Comparison of ENCODE assay signal across 18 cellular contexts in the genomic region with DNA sequence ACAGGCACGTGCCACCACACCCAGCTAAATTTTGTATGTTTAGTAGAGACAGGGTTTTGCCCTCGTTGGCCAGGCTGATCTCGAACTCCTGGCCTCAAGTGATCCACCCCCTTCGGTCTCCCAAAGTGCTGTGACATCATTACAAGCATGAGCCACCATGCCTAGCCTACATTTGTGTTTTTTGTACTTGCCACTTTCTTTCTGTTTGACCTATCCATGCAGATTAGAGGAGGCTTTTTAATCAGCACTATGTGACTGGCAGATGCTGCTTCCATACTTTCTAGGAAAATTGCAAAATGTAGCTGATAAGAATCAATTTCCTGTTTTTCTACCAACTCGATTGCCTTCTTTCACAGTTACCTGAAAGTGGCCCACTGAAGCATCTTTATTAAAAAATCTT. TPM values are rescaled to one million over a fixed set of nuclear protein-coding genes. Genes with fewer than 3 reads are reported as not detected.
DNase-seq lines count a peak whose midpoint lies in the region; ATAC-seq, FAIRE-seq and TF ChIP-seq lines count a peak whose summit lies in the region.
"Had no signal": no experiment of that assay in that cellular context is flagged by ENCODE, and none has a peak within 500 bp of the region (broad histone marks: within the 10 kb centered on the region; RNA-seq: fewer than 3 reads in every experiment).

No MANE protein-coding gene starts in this region.

- peak overlapping the region; percentile 12 for H3K27ac Mint-ChIP-seq in activated CD8-positive, alpha-beta memory T cell treated with anti-CD3 and anti-CD28 coated beads, Interleukin-2, amount 10 ng/mL, durations not matched to agents 7 days and 5 days
- no peak overlapping the region for H3K27ac Mint-ChIP-seq in T-helper 17 cell
- peak overlapping the region in 1 of 9 donors; percentile 43 for H3K27ac Mint-ChIP-seq in naive thymus-derived CD4-positive, alpha-beta T cell
- H3K27ac Mint-ChIP-seq: HFFc6, progenitor cell of endocrine pancreas had no signal

- no TSS peak for BruUV-seq in K562 (replicated peaks; lab: Mats Ljungman, UMichigan)

- peaks cover 17% of the 10 kb centered on the region for H3K79me2 ChIP-seq in MM.1S (ENCODE audit: low read length)
- H3K79me2 ChIP-seq in K562 (ENCODE audit: control insufficient read depth, insufficient read depth, low read length), result peaks cover 7% of the 10 kb centered on the region; the same call in 1 of the 3 replicates

- H3K27me3 ChIP-seq in MM.1S (replicated peaks; ENCODE audit: insufficient read depth, low read length) (no peaks in the 10 kb centered on the region), K562 (ENCODE audit: control insufficient read depth in 2 of 2, insufficient read depth in 2 of 2, low read length in 2 of 2) (no peaks in the 10 kb centered on the region), spleen (replicated peaks in 1 of 7) (peaks cover 0 to 39% (median 0%) of the 10 kb centered on the region in 7 donors)
- H3K27me3 ChIP-seq in naive thymus-derived CD4-positive, alpha-beta T cell (ENCODE audit: control insufficient read depth in 2 of 2, insufficient read depth in 2 of 2, low read length in 2 of 2), result peaks cover 0 to 18% of the 10 kb centered on the region in 2 donors
- H3K27me3 ChIP-seq: body of pancreas had no signal

- H3K27ac ChIP-seq in MM.1S (ENCODE audit: low read length), result peak overlapping the region; percentile 99
- H3K27ac ChIP-seq in K562 (ENCODE audit: extremely low read depth, low read depth, low read length), result peak overlapping the region; percentile 85; the same call in 2 of the 3 replicates
- H3K27ac ChIP-seq in spleen, result peak overlapping the region in 5 of 8 donors; percentile 60 to 82 (median 76)
- H3K27ac ChIP-seq in naive thymus-derived CD4-positive, alpha-beta T cell (ENCODE audit: low read depth, low read length), result no peak overlapping the region

- POLR2A ChIA-PET in K562 (lab: Yijun Ruan, JAX), result interaction anchor here (1.2 kb wide), 1 partner anchor 17 kb away, joined by 3 read pairs; no protein-coding TSS in a partner anchor
- POLR2A ChIA-PET in naive thymus-derived CD4-positive, alpha-beta T cell (lab: Charles Lee), result no interaction called here

- in situ Hi-C loops in K562 (cut with MboI), result no loop called here

- TF ChIP-seq RAD21 in K562 (CRISPR knock-in tag; conservative IDR thresholded peaks at IDR 0.05 in 1 of 2, IDR thresholded peaks at IDR 0.05 in 1 of 2), result no peak

- H3K36me3 Mint-ChIP-seq in activated CD8-positive, alpha-beta memory T cell treated with anti-CD3 and anti-CD28 coated beads, Interleukin-2, amount 10 ng/mL, durations not matched to agents 7 days and 5 days, result no peaks in the 10 kb centered on the region
- H3K36me3 Mint-ChIP-seq in T-helper 17 cell (ENCODE audit: low read depth), result no peaks in the 10 kb centered on the region
- H3K36me3 Mint-ChIP-seq in naive thymus-derived CD4-positive, alpha-beta T cell, result peaks cover 0 to 10% (median 0%) of the 10 kb centered on the region in 5 donors

- H3K4me2 ChIP-seq in MM.1S (ENCODE audit: low read depth, low read length), result peak overlapping the region; percentile 61
- H3K4me2 ChIP-seq in K562 (ENCODE audit: insufficient read depth, low read length), result peak overlapping the region; percentile 25; the same call in 1 of the 2 replicates

- ATAC-seq in activated CD8-positive, alpha-beta memory T cell treated with anti-CD3 and anti-CD28 coated beads, Interleukin-2, amount 10 ng/mL, durations not matched to agents 7 days and 5 days, result no peak
- ATAC-seq in K562 (no peak), T-helper 17 cell (no peak), HG02571 (IDR thresholded peaks at IDR 0.05; ENCODE audit: unreplicated experiment) (no peak)
- ATAC-seq in naive thymus-derived CD4-positive, alpha-beta T cell, result no peak
- ATAC-seq: body of pancreas, left lung had no signal

- H3F3A ChIP-seq in MM.1S (ENCODE audit: insufficient read depth, low read length), result peaks cover 40% of the 10 kb centered on the region

- TF ChIP-seq POLR2A in K562 (conservative IDR thresholded peaks at IDR 0.05) (no peak), spleen (IDR thresholded peaks at IDR 0.05) (no peak)

- H3K27me3 Mint-ChIP-seq in activated CD8-positive, alpha-beta memory T cell treated with anti-CD3 and anti-CD28 coated beads, Interleukin-2, amount 10 ng/mL, durations not matched to agents 7 days and 5 days, result peaks cover 5% of the 10 kb centered on the region
- H3K27me3 Mint-ChIP-seq in T-helper 17 cell, result peaks cover 30% of the 10 kb centered on the region
- H3K27me3 Mint-ChIP-seq in naive thymus-derived CD4-positive, alpha-beta T cell, result peaks cover 23 to 56% (median 43%) of the 10 kb centered on the region in 5 donors
- H3K27me3 Mint-ChIP-seq: progenitor cell of endocrine pancreas had no signal

- WGBS in K562 (ENCODE audit: insufficient coverage, low coverage, missing lambda C conversion rate), result 34% methylated on average over 5 of the region's 5 CpGs
- 59 to 70% (median 64%) methylated on average over 5 of the region's 5 CpGs for WGBS in spleen, 5 donors

- H3K4me1 ChIP-seq in MM.1S (ENCODE audit: low read length) (peaks cover 66% of the 10 kb centered on the region), K562 (replicated peaks in 1 of 2; ENCODE audit: control insufficient read depth in 2 of 2, insufficient read depth in 2 of 2, low read length in 2 of 2) (peaks cover 26 to 34% of the 10 kb centered on the region in 2 experiments), spleen (peaks cover 44 to 86% (median 65%) of the 10 kb centered on the region in 6 donors)
- H3K4me1 ChIP-seq in naive thymus-derived CD4-positive, alpha-beta T cell (ENCODE audit: control insufficient read depth in 2 of 2, insufficient read depth in 2 of 2, low read length in 2 of 2), result peaks cover 15 to 23% of the 10 kb centered on the region in 2 donors

- H3K9ac ChIP-seq in MM.1S (ENCODE audit: low read length), result peak overlapping the region; percentile 87
- H3K9ac ChIP-seq in K562 (ENCODE audit: insufficient read depth in 1 of 2, low read depth in 2 of 2, low read length in 2 of 2), result peak overlapping the region; percentile 20 to 78; a peak in 2 of 4 replicates

- H3K4me3 Mint-ChIP-seq in activated CD8-positive, alpha-beta memory T cell treated with anti-CD3 and anti-CD28 coated beads, Interleukin-2, amount 10 ng/mL, durations not matched to agents 7 days and 5 days, result no peak overlapping the region
- H3K4me3 Mint-ChIP-seq in T-helper 17 cell, result no peak overlapping the region
- H3K4me3 Mint-ChIP-seq in naive thymus-derived CD4-positive, alpha-beta T cell, result peak overlapping the region in 2 of 10 donors; percentile 32 to 80
- H3K4me3 Mint-ChIP-seq: HFFc6 had no signal

- peak; percentile 71 for FAIRE-seq in K562 (lab: Jason Lieb, UNC)
- FAIRE-seq: TTC549, urothelium cell line had no signal

- no peak for DNase-seq in activated CD8-positive, alpha-beta memory T cell treated with anti-CD3 and anti-CD28 coated beads, Interleukin-2, amount 10 ng/mL, durations not matched to agents 7 days and 5 days
- DNase-seq in activated CD8-positive, alpha-beta memory T cell treated with anti-CD3 and anti-CD28 coated beads for 24 hours, result no peak
- DNase-seq in MM.1S (no peak), K562 (ENCODE audit: extremely low read depth in 1 of 4, low spot score in 3 of 4) (peak in 1 of 4 experiments; percentile 8), spleen (no peak), T-helper 17 cell (no peak)
- DNase-seq in naive thymus-derived CD4-positive, alpha-beta T cell, result no peak
- DNase-seq: body of pancreas; Calu3; effector CD4-positive, alpha-beta T cell; HFFc6; left lung; NCI-H1436 treated with DMSO at 0.1 percent for 48 hours; stimulated activated naive CD8-positive, alpha-beta T cell treated with anti-CD3 and anti-CD28 coated beads, Interleukin-15, Interleukin-2, amounts not matched to agents 100 U/mL and 50 U/mL, for 24 hours had no signal

- no peaks in the 10 kb centered on the region for H3K9me3 Mint-ChIP-seq in activated CD8-positive, alpha-beta memory T cell treated with anti-CD3 and anti-CD28 coated beads, Interleukin-2, amount 10 ng/mL, durations not matched to agents 7 days and 5 days (ENCODE audit: low read depth)
- no peaks in the 10 kb centered on the region for H3K9me3 Mint-ChIP-seq in naive thymus-derived CD4-positive, alpha-beta T cell
- H3K9me3 Mint-ChIP-seq: HFFc6 had no signal

- no peak for TF ChIP-seq CTCF in MM.1S (IDR thresholded peaks at IDR 0.05; ENCODE audit: low read length)
- TF ChIP-seq CTCF in K562 (IDR thresholded peaks at IDR 0.05 in 2 of 3, conservative IDR thresholded peaks at IDR 0.05 in 1 of 3; ENCODE audit: insufficient read depth in 2 of 3, low read depth in 1 of 3, low read length in 3 of 3), result no peak
- no peak for TF ChIP-seq CTCF in spleen (IDR thresholded peaks at IDR 0.05 in 8 of 11, conservative IDR thresholded peaks at IDR 0.05 in 3 of 11)

- H3K9me3 ChIP-seq in MM.1S (replicated peaks; ENCODE audit: insufficient read depth, low read length) (no peaks in the 10 kb centered on the region), K562 (replicated peaks; ENCODE audit: control insufficient read depth, insufficient read depth, low read depth, low read length) (no peaks in the 10 kb centered on the region), spleen (no peaks in the 10 kb centered on the region), T-helper 17 cell (ENCODE audit: control insufficient read depth, low read length, poor library complexity, severe bottlenecking) (no peaks in the 10 kb centered on the region)
- no peaks in the 10 kb centered on the region for H3K9me3 ChIP-seq in naive thymus-derived CD4-positive, alpha-beta T cell (ENCODE audit: control insufficient read depth in 2 of 3, low read length in 3 of 3)
- H3K9me3 ChIP-seq: body of pancreas, left lung had no signal

- H3K36me3 ChIP-seq in MM.1S (replicated peaks; ENCODE audit: insufficient read depth, low read length) (no peaks in the 10 kb centered on the region), K562 (ENCODE audit: control insufficient read depth, insufficient read depth, low read length) (peaks cover 3% of the 10 kb centered on the region; the same call in 1 of the 3 replicates), spleen (peaks cover 0 to 7% (median 0%) of the 10 kb centered on the region in 6 donors)
- H3K36me3 ChIP-seq in naive thymus-derived CD4-positive, alpha-beta T cell (ENCODE audit: control insufficient read depth in 2 of 3, insufficient read depth in 3 of 3, low read length in 3 of 3), result no peaks in the 10 kb centered on the region

- H3K4me3 ChIP-seq in MM.1S (ENCODE audit: low read length) (peak overlapping the region; percentile 24), K562 (no peak overlapping the region), spleen (no peak overlapping the region)
- no peak overlapping the region for H3K4me3 ChIP-seq in naive thymus-derived CD4-positive, alpha-beta T cell (ENCODE audit: low read length)
- H3K4me3 ChIP-seq: body of pancreas, left lung had no signal

- H3K9me1 ChIP-seq in K562 (ENCODE audit: control insufficient read depth, insufficient read depth, low read length), result peaks cover 7% of the 10 kb centered on the region

- H2AFZ ChIP-seq in MM.1S (ENCODE audit: low read length), result no peak overlapping the region
- no peak overlapping the region for H2AFZ ChIP-seq in K562 (ENCODE audit: low read depth, low read length)

- peak; percentile 36; the same call in 1 of the 2 replicates for TF ChIP-seq EP300 in K562 (IDR thresholded peaks at IDR 0.05; ENCODE audit: low read length)

- CTCF ChIA-PET in activated CD8-positive, alpha-beta memory T cell treated with anti-CD3 and anti-CD28 coated beads, Interleukin-2, amount 10 ng/mL, durations not matched to agents 7 days and 5 days (lab: Charles Lee), result interaction anchor here (1.4 to 2.4 kb wide), 5 partner anchors 10 to 58 kb away, joined by 4 to 12 read pairs (median 5); a partner anchor contains a TSS
- CTCF ChIA-PET in K562 (lab: Yijun Ruan, JAX; ENCODE audit: low intra/inter-chr PET ratio), result no interaction called here
- CTCF ChIA-PET in naive thymus-derived CD4-positive, alpha-beta T cell (lab: Charles Lee), result no interaction called here

- peaks cover 36% of the 10 kb centered on the region for H3K4me1 Mint-ChIP-seq in activated CD8-positive, alpha-beta memory T cell treated with anti-CD3 and anti-CD28 coated beads, Interleukin-2, amount 10 ng/mL, durations not matched to agents 7 days and 5 days
- H3K4me1 Mint-ChIP-seq in T-helper 17 cell, result peaks cover 23% of the 10 kb centered on the region
- H3K4me1 Mint-ChIP-seq in naive thymus-derived CD4-positive, alpha-beta T cell, result peaks cover 14 to 40% (median 26%) of the 10 kb centered on the region in 7 donors

- H4K20me1 ChIP-seq in MM.1S (ENCODE audit: insufficient read depth, low read length), result no peaks in the 10 kb centered on the region
- H4K20me1 ChIP-seq in K562 (replicated peaks; ENCODE audit: control insufficient read depth, insufficient read depth, low read length), result no peaks in the 10 kb centered on the region

- no peaks in the 10 kb centered on the region for H3K9me2 ChIP-seq in MM.1S (replicated peaks; ENCODE audit: insufficient read depth, low read length)

- intact Hi-C loops in K562 (cut with micrococcal nuclease), result no loop called here
- intact Hi-C loops in spleen (cut with DNase I; ENCODE audit: low total_unique reads), result no loop called here
- intact Hi-C loops in naive thymus-derived CD4-positive, alpha-beta T cell (cut with micrococcal nuclease), result no loop called here

RNA-seq across cellular contexts. Expression of a gene that starts 57.3 kb away (rescaled TPM):
- 1 to 10 TPM; 1.1 to 2.6 TPM for total RNA-seq in activated CD8-positive, alpha-beta memory T cell treated with anti-CD3 and anti-CD28 coated beads, Interleukin-2, amount 10 ng/mL, durations not matched to agents 7 days and 5 days
- 15.4 and 25.4 TPM in 2 replicates for total RNA-seq in K562 (2011; cell fraction: chromatin; rRNA removed; ENCODE audit: low replicate concordance)
- total RNA-seq in K562 (2011; cell fraction: nucleolus; rRNA removed), result 22.5 and 35.0 TPM in 2 replicates
- total RNA-seq in K562 (2011; cell fraction: nucleoplasm; rRNA removed), result 21.7 and 23.8 TPM in 2 replicates
- total RNA-seq in K562 (2014; rRNA removed) (24.0 and 24.9 TPM in 2 replicates), K562 (2014; rRNA removed; fragmentation: Illumina TruSeq; extraction: Trizol) (7.6 and 10.3 TPM in 2 replicates), K562 (2015; rRNA removed; fragmentation: Illumina TruSeq; extraction: Trizol) (8.9 and 10.0 TPM in 2 replicates), K562 (2021) (12.7 and 15.0 TPM in 2 replicates), spleen (10 to 100 TPM in 1 of 7 donors, 1 to 10 TPM in 6; 6.4 to 14.1 (median 7.3) TPM), T-helper 17 cell (1 to 10 TPM in 1 of 2 donors, under 1 TPM in 1; 0.37 to 1.2 TPM)
- polyA plus RNA-seq in K562 (2011; rRNA removed) (23.4 and 28.0 TPM in 2 replicates), K562 (2014; fragmentation: Illumina TruSeq; extraction: Trizol) (14.3 and 18.9 TPM in 2 replicates), K562 (2014; fragmentation: Nextera tagmentation; extraction: Ambion mirVana) (10 to 100 TPM in 1 of 2 experiments, 1 to 10 TPM in 1; 9.5 to 17.9 TPM), K562 (2014; rRNA removed) (26.5 and 28.8 TPM in 2 replicates), spleen (1 to 10 TPM; 4.3 to 8.1 (median 5.8) TPM)
- polyA plus RNA-seq in K562 (2011; cell fraction: cytosol; rRNA removed), result 26.8 and 45.5 TPM in 2 replicates
- 43.7 and 59.8 TPM in 2 replicates for polyA plus RNA-seq in K562 (2011; cell fraction: nucleus; rRNA removed)
- polyA plus RNA-seq in K562 (2012), result 14.9 and 22.4 TPM in 2 replicates
- 7.7 and 16.5 TPM in 2 replicates for polyA minus RNA-seq in K562 (2011; rRNA and poly(A)+ RNA removed)
- polyA minus RNA-seq in K562 (2011; cell fraction: cytosol; rRNA and poly(A)+ RNA removed), result 6.1 and 8.9 TPM in 2 replicates
- polyA minus RNA-seq in K562 (2011; cell fraction: nucleus; rRNA and poly(A)+ RNA removed), result 11.6 and 13.3 TPM in 2 replicates
- total RNA-seq in naive thymus-derived CD4-positive, alpha-beta T cell, result 1 to 10 TPM in 4 of 5 experiments, under 1 TPM in 1; 0.58 to 5.0 (median 2.4) TPM
- under 1 TPM in 1 of 2 donors, not detected in 1; 0.58 TPM for polyA plus RNA-seq in naive thymus-derived CD4-positive, alpha-beta T cell
